ENCODE assay signal across 13 cellular contexts in genomic region chr19:45511074-45511473, GRCh38. TPM values are rescaled to one million over a fixed set of nuclear protein-coding genes. Genes with fewer than 3 reads are reported as not detected.
DNase-seq lines count a peak whose midpoint lies in the region; ATAC-seq, FAIRE-seq and TF ChIP-seq lines count a peak whose summit lies in the region.
"Had no signal": no experiment of that assay in that cellular context is flagged by ENCODE, and none has a peak within 500 bp of the region (broad histone marks: within the 10 kb centered on the region; RNA-seq: fewer than 3 reads in every experiment).

No MANE protein-coding gene starts in this region.

- H3K9ac ChIP-seq in BLaER1 treated with 17β-estradiol and CSF1 and Interleukin-3, amounts not matched to agents 10 nM and 100 nM: peak overlapping the region in 5 of 11 experiments; percentile 0 to 95 (median 73); a peak in 8 of 22 replicates

- no peaks in the 10 kb centered on the region for H3K9me3 Mint-ChIP-seq in activated naive CD8-positive, alpha-beta T cell (ENCODE audit: low read depth)
- H3K9me3 Mint-ChIP-seq in natural killer cell treated with Interleukin-12 subunit alpha and Interleukin-12 subunit beta and Interleukin-15 and Interleukin-18, amount 100 ng/mL, for 72 hours: no peaks in the 10 kb centered on the region

- H3K9me3 ChIP-seq in BLaER1 treated with 17β-estradiol and CSF1 and Interleukin-3, amounts not matched to agents 10 nM and 100 nM (replicated peaks in 1 of 11): no peaks in the 10 kb centered on the region
- H3K9me3 ChIP-seq in psoas muscle: no peaks in the 10 kb centered on the region

- no peaks in the 10 kb centered on the region for H3K27me3 ChIP-seq in BLaER1 treated with 17β-estradiol and CSF1 and Interleukin-3, amounts not matched to agents 10 nM and 100 nM
- no peaks in the 10 kb centered on the region for H3K27me3 ChIP-seq in psoas muscle (ENCODE audit: insufficient read depth in 3 of 3, low read length in 2 of 3)

- H3K4me1 Mint-ChIP-seq in activated naive CD8-positive, alpha-beta T cell (ENCODE audit: low read depth): peaks cover 63% of the 10 kb centered on the region
- peaks cover 38 to 59% of the 10 kb centered on the region in 2 donors for H3K4me1 Mint-ChIP-seq in natural killer cell treated with Interleukin-12 subunit alpha and Interleukin-12 subunit beta and Interleukin-15 and Interleukin-18, amount 100 ng/mL, for 72 hours (ENCODE audit: low read depth in 2 of 2)

- H3K36me3 Mint-ChIP-seq in activated naive CD8-positive, alpha-beta T cell: peaks cover 3% of the 10 kb centered on the region
- H3K36me3 Mint-ChIP-seq in natural killer cell treated with Interleukin-12 subunit alpha and Interleukin-12 subunit beta and Interleukin-15 and Interleukin-18, amount 100 ng/mL, for 72 hours: peaks cover 26% of the 10 kb centered on the region

- peak overlapping the region; percentile 54 for H3K27ac Mint-ChIP-seq in activated naive CD8-positive, alpha-beta T cell
- peak overlapping the region; percentile 85 to 96 for H3K27ac Mint-ChIP-seq in natural killer cell treated with Interleukin-12 subunit alpha and Interleukin-12 subunit beta and Interleukin-15 and Interleukin-18, amount 100 ng/mL, for 72 hours

- H4K20me1 ChIP-seq in BLaER1 treated with 17β-estradiol and CSF1 and Interleukin-3, amounts not matched to agents 10 nM and 100 nM: peaks cover 8 to 82% (median 52%) of the 10 kb centered on the region in 11 experiments; a peak in 18 of 22 replicates

- H3K27ac ChIP-seq in BLaER1 treated with 17β-estradiol and CSF1 and Interleukin-3, amounts not matched to agents 10 nM and 100 nM: 0 out of 22 replicates have a peak overlapping the region, but pooled peaks of 1 of the 11 experiments have one; percentile 18
- H3K27ac ChIP-seq in psoas muscle: no peak overlapping the region

- H3K27me3 Mint-ChIP-seq in activated naive CD8-positive, alpha-beta T cell: no peaks in the 10 kb centered on the region
- H3K27me3 Mint-ChIP-seq in natural killer cell treated with Interleukin-12 subunit alpha and Interleukin-12 subunit beta and Interleukin-15 and Interleukin-18, amount 100 ng/mL, for 72 hours: no peaks in the 10 kb centered on the region

- H3K36me3 ChIP-seq in BLaER1 treated with 17β-estradiol and CSF1 and Interleukin-3, amounts not matched to agents 10 nM and 100 nM: peaks cover 0 to 67% (median 13%) of the 10 kb centered on the region in 11 experiments; a peak in 13 of 22 replicates
- no peaks in the 10 kb centered on the region for H3K36me3 ChIP-seq in psoas muscle (ENCODE audit: insufficient read depth in 1 of 2, low read depth in 1 of 2)

- H3K4me2 ChIP-seq in BLaER1 treated with 17β-estradiol and CSF1 and Interleukin-3, amounts not matched to agents 10 nM and 100 nM: peak overlapping the region; percentile 34 to 99 (median 94); a peak in 21 of 22 replicates

- H3K4me3 Mint-ChIP-seq in activated naive CD8-positive, alpha-beta T cell: peak overlapping the region; percentile 66
- H3K4me3 Mint-ChIP-seq in natural killer cell treated with Interleukin-12 subunit alpha and Interleukin-12 subunit beta and Interleukin-15 and Interleukin-18, amount 100 ng/mL, for 72 hours: peak overlapping the region; percentile 100

- no peak for TF ChIP-seq POLR2A in GM12892 (IDR thresholded peaks at IDR 0.05; ENCODE audit: low read depth, low read length)

- DNase-seq in GM12892 (ENCODE audit: insufficient read length) (no peak), NCI-H2171 (lab: John Stamatoyannopoulos, UW) (no peak), psoas muscle (no peak), cardiac septum (ENCODE audit: low spot score) (no peak)
- DNase-seq in natural killer cell treated with Interleukin-12 subunit alpha and Interleukin-12 subunit beta and Interleukin-15 and Interleukin-18, amount 100 ng/mL, for 72 hours (ENCODE audit: low spot score): no peak
- DNase-seq: C1 segment of cervical spinal cord; GOT3; mesenchymal stem cell; stimulated activated CD4-positive, alpha-beta T cell treated with anti-CD3 and anti-CD28 coated beads, Interleukin-2, amount 100 ng/mL, for 48 hours; stimulated activated naive CD4-positive, alpha-beta T cell had no signal

- no peak for TF ChIP-seq CTCF in psoas muscle (IDR thresholded peaks at IDR 0.05)

- intact Hi-C loops in psoas muscle (cut with DNase I) (no loop called here), cardiac septum (cut with DNase I) (no loop called here)

- H3K4me1 ChIP-seq in BLaER1 treated with 17β-estradiol and CSF1 and Interleukin-3, amounts not matched to agents 10 nM and 100 nM: peaks cover 62 to 81% (median 71%) of the 10 kb centered on the region in 10 experiments
- peaks cover 15% of the 10 kb centered on the region for H3K4me1 ChIP-seq in psoas muscle

- 86 to 88% (median 88%) methylated on average over 5 of the region's 5 CpGs for WGBS in psoas muscle, 3 donors

- H3K4me3 ChIP-seq in BLaER1 treated with 17β-estradiol and CSF1 and Interleukin-3, amounts not matched to agents 10 nM and 100 nM: peak overlapping the region in 4 of 10 experiments; percentile 54 to 99 (median 98); a peak in 8 of 20 replicates
- no peak overlapping the region for H3K4me3 ChIP-seq in psoas muscle

- peak; percentile 51 for FAIRE-seq in GM12892 (lab: Jason Lieb, UNC)

- ATAC-seq in natural killer cell treated with Interleukin-12 subunit alpha and Interleukin-12 subunit beta and Interleukin-15 and Interleukin-18, amount 100 ng/mL, for 72 hours: no peak
- no peak for ATAC-seq in GM21423 (IDR thresholded peaks at IDR 0.05; ENCODE audit: unreplicated experiment)
- ATAC-seq in psoas muscle: no peak

RNA-seq across cellular contexts. Expression of gene VASP, which starts 3.8 kb away (rescaled TPM):
- polyA plus RNA-seq in GM12892 (2012; ENCODE audit: missing spikeins): 85.7 TPM
- 100 to 1,000 TPM; 447 to 589 TPM for total RNA-seq in natural killer cell treated with Interleukin-12 subunit alpha and Interleukin-12 subunit beta and Interleukin-15 and Interleukin-18, amount 100 ng/mL, for 72 hours
- total RNA-seq in psoas muscle (10 to 100 TPM; 14.2 to 32.8 (median 23.2) TPM), cardiac septum (60.4 TPM)
- polyA plus RNA-seq in psoas muscle: 10 to 100 TPM; 13.5 to 76.3 (median 14.6) TPM

RNA-seq across cellular contexts. Expression of gene PPM1N, which starts 12.8 kb away (rescaled TPM):
- polyA plus RNA-seq in GM12892 (2012; ENCODE audit: missing spikeins): 3.5 TPM
- total RNA-seq in natural killer cell treated with Interleukin-12 subunit alpha and Interleukin-12 subunit beta and Interleukin-15 and Interleukin-18, amount 100 ng/mL, for 72 hours: 1 to 10 TPM; 3.2 to 3.6 TPM
- under 1 TPM in 1 of 4 donors, not detected in 3; 0.60 TPM for total RNA-seq in psoas muscle
- polyA plus RNA-seq in psoas muscle: under 1 TPM; 0.29 to 0.90 (median 0.31) TPM
- 0.59 TPM for total RNA-seq in cardiac septum

RNA-seq across cellular contexts. Expression of gene RTN2, which starts 14.2 kb away (rescaled TPM):
- 5.9 TPM for polyA plus RNA-seq in GM12892 (2012; ENCODE audit: missing spikeins)
- 1 to 10 TPM; 5.9 to 7.8 TPM for total RNA-seq in natural killer cell treated with Interleukin-12 subunit alpha and Interleukin-12 subunit beta and Interleukin-15 and Interleukin-18, amount 100 ng/mL, for 72 hours
- 100 to 1,000 TPM; 214 to 272 (median 242) TPM for total RNA-seq in psoas muscle
- polyA plus RNA-seq in psoas muscle: 100 to 1,000 TPM in 1 of 3 donors, 10 to 100 TPM in 2; 46.6 to 199 (median 85.8) TPM
- 15.1 TPM for total RNA-seq in cardiac septum

RNA-seq across cellular contexts. Expression of gene FOSB, which starts 43.3 kb away (rescaled TPM):
- 1.1 TPM for polyA plus RNA-seq in GM12892 (2012; ENCODE audit: missing spikeins)
- 10 to 100 TPM; 16.3 to 18.0 TPM for total RNA-seq in natural killer cell treated with Interleukin-12 subunit alpha and Interleukin-12 subunit beta and Interleukin-15 and Interleukin-18, amount 100 ng/mL, for 72 hours
- 1 to 10 TPM in 3 of 4 donors, under 1 TPM in 1; 0.32 to 9.4 (median 1.7) TPM for total RNA-seq in psoas muscle
- 1 to 10 TPM in 1 of 3 donors, under 1 TPM in 2; 0.41 to 5.4 (median 0.65) TPM for polyA plus RNA-seq in psoas muscle
- total RNA-seq in cardiac septum: 0.94 TPM

Comparison
In these comparisons a context has a peak if more than half of its experiments do, and no peak if none do; other contexts are left out.
1. RNA of gene RTN2, which starts 14.2 kb away (total RNA-seq): 214 to 272 TPM in psoas muscle; 15.1 TPM in cardiac septum (single experiment) and 5.9 to 7.8 TPM in natural killer cell treated with Interleukin-12 subunit alpha and Interleukin-12 subunit beta and Interleukin-15 and Interleukin-18, amount 100 ng/mL, for 72 hours; every median in the first group is over 10 times any median in the second.